In genomic region chr7:134892002-134892693, GRCh38 we compare ENCODE assay signal across 1 cellular context.
TF ChIP-seq lines count a peak whose summit lies in the region.

No MANE protein-coding gene starts in this region.

TF ChIP-seq in HepG2, 621 proteins besides CTCF, POLR2A, EP300 and RAD21 (continued from another document and continues in another):
- TF ChIP-seq, protein P1, sequence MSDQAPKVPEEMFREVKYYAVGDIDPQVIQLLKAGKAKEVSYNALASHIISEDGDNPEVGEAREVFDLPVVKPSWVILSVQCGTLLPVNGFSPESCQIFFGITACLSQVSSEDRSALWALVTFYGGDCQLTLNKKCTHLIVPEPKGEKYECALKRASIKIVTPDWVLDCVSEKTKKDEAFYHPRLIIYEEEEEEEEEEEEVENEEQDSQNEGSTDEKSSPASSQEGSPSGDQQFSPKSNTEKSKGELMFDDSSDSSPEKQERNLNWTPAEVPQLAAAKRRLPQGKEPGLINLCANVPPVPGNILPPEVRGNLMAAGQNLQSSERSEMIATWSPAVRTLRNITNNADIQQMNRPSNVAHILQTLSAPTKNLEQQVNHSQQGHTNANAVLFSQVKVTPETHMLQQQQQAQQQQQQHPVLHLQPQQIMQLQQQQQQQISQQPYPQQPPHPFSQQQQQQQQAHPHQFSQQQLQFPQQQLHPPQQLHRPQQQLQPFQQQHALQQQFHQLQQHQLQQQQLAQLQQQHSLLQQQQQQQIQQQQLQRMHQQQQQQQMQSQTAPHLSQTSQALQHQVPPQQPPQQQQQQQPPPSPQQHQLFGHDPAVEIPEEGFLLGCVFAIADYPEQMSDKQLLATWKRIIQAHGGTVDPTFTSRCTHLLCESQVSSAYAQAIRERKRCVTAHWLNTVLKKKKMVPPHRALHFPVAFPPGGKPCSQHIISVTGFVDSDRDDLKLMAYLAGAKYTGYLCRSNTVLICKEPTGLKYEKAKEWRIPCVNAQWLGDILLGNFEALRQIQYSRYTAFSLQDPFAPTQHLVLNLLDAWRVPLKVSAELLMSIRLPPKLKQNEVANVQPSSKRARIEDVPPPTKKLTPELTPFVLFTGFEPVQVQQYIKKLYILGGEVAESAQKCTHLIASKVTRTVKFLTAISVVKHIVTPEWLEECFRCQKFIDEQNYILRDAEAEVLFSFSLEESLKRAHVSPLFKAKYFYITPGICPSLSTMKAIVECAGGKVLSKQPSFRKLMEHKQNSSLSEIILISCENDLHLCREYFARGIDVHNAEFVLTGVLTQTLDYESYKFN (CRISPR knock-in tag; conservative IDR thresholded peaks at IDR 0.05): peak; percentile 87
- TF ChIP-seq WIZ (CRISPR knock-in tag; IDR thresholded peaks at IDR 0.05) (no peak), AHR (CRISPR knock-in tag; IDR thresholded peaks at IDR 0.05) (no peak), FOXC1 (CRISPR knock-in tag; IDR thresholded peaks at IDR 0.05; ENCODE audit: borderline replicate concordance) (no peak), SIX1 (CRISPR knock-in tag; IDR thresholded peaks at IDR 0.05; ENCODE audit: borderline replicate concordance) (peak; percentile 79; the same call in 1 of the 2 replicates), PREB (CRISPR knock-in tag; IDR thresholded peaks at IDR 0.05) (no peak), ZBTB3 (CRISPR knock-in tag; IDR thresholded peaks at IDR 0.05; ENCODE audit: borderline replicate concordance, low read depth) (no peak), PPARG (CRISPR knock-in tag; conservative IDR thresholded peaks at IDR 0.05) (peak; percentile 76), PHF8 (CRISPR knock-in tag; IDR thresholded peaks at IDR 0.05) (peak; percentile 27; the same call in 1 of the 2 replicates), RERE (CRISPR knock-in tag; IDR thresholded peaks at IDR 0.05; ENCODE audit: low read depth) (peak; percentile 54; the same call in 1 of the 2 replicates), PITX1 (CRISPR knock-in tag; IDR thresholded peaks at IDR 0.05) (peak; percentile 96), THAP7 (CRISPR knock-in tag; IDR thresholded peaks at IDR 0.05) (no peak), NFYC (CRISPR knock-in tag; IDR thresholded peaks at IDR 0.05) (0 out of 2 replicates have a peak, but pooled peaks have one; percentile 12), RARG (CRISPR knock-in tag; IDR thresholded peaks at IDR 0.05; ENCODE audit: low read depth) (no peak), BRD4 (CRISPR knock-in tag; IDR thresholded peaks at IDR 0.05) (0 out of 2 replicates have a peak, but pooled peaks have one; percentile 51), FOXK1 (CRISPR knock-in tag; IDR thresholded peaks at IDR 0.05; ENCODE audit: borderline replicate concordance, low read depth) (peak; percentile 53; the same call in 1 of the 2 replicates), POGZ (CRISPR knock-in tag; IDR thresholded peaks at IDR 0.05) (peak; percentile 19; the same call in 1 of the 2 replicates), KLF15 (CRISPR knock-in tag; IDR thresholded peaks at IDR 0.05; ENCODE audit: borderline replicate concordance) (no peak), ZSCAN5A (CRISPR knock-in tag; IDR thresholded peaks at IDR 0.05; ENCODE audit: borderline replicate concordance) (no peak), HMG20B (CRISPR knock-in tag; conservative IDR thresholded peaks at IDR 0.05) (peak; percentile 91), LCORL (IDR thresholded peaks at IDR 0.05) (peak; percentile 92), LCORL (CRISPR knock-in tag; IDR thresholded peaks at IDR 0.05) (peak; percentile 97), ZNF17 (CRISPR knock-in tag; IDR thresholded peaks at IDR 0.05) (no peak), ZNF256 (CRISPR knock-in tag; conservative IDR thresholded peaks at IDR 0.05) (0 out of 2 replicates have a peak, but pooled peaks have one; percentile 11), ZNF33A (CRISPR knock-in tag; IDR thresholded peaks at IDR 0.05; ENCODE audit: borderline replicate concordance) (no peak), SOX5 (CRISPR knock-in tag; IDR thresholded peaks at IDR 0.05; ENCODE audit: borderline replicate concordance) (peak; percentile 67), CREM (IDR thresholded peaks at IDR 0.05) (peak; percentile 63; the same call in 1 of the 2 replicates), CREM (CRISPR knock-in tag; IDR thresholded peaks at IDR 0.05) (no peak), TCF7 (IDR thresholded peaks at IDR 0.05; ENCODE audit: low read depth) (peak; percentile 25; the same call in 1 of the 2 replicates), GATAD2A (CRISPR knock-in tag; IDR thresholded peaks at IDR 0.05) (peak; percentile 87), SMC3 (IDR thresholded peaks at IDR 0.05; ENCODE audit: low read length) (no peak), ZNF513 (CRISPR knock-in tag; conservative IDR thresholded peaks at IDR 0.05) (no peak)
- TF ChIP-seq, protein P2, sequence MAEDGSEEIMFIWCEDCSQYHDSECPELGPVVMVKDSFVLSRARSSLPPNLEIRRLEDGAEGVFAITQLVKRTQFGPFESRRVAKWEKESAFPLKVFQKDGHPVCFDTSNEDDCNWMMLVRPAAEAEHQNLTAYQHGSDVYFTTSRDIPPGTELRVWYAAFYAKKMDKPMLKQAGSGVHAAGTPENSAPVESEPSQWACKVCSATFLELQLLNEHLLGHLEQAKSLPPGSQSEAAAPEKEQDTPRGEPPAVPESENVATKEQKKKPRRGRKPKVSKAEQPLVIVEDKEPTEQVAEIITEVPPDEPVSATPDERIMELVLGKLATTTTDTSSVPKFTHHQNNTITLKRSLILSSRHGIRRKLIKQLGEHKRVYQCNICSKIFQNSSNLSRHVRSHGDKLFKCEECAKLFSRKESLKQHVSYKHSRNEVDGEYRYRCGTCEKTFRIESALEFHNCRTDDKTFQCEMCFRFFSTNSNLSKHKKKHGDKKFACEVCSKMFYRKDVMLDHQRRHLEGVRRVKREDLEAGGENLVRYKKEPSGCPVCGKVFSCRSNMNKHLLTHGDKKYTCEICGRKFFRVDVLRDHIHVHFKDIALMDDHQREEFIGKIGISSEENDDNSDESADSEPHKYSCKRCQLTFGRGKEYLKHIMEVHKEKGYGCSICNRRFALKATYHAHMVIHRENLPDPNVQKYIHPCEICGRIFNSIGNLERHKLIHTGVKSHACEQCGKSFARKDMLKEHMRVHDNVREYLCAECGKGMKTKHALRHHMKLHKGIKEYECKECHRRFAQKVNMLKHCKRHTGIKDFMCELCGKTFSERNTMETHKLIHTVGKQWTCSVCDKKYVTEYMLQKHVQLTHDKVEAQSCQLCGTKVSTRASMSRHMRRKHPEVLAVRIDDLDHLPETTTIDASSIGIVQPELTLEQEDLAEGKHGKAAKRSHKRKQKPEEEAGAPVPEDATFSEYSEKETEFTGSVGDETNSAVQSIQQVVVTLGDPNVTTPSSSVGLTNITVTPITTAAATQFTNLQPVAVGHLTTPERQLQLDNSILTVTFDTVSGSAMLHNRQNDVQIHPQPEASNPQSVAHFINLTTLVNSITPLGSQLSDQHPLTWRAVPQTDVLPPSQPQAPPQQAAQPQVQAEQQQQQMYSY (CRISPR knock-in tag; IDR thresholded peaks at IDR 0.05): peak; percentile 81
- TF ChIP-seq, protein P3, sequence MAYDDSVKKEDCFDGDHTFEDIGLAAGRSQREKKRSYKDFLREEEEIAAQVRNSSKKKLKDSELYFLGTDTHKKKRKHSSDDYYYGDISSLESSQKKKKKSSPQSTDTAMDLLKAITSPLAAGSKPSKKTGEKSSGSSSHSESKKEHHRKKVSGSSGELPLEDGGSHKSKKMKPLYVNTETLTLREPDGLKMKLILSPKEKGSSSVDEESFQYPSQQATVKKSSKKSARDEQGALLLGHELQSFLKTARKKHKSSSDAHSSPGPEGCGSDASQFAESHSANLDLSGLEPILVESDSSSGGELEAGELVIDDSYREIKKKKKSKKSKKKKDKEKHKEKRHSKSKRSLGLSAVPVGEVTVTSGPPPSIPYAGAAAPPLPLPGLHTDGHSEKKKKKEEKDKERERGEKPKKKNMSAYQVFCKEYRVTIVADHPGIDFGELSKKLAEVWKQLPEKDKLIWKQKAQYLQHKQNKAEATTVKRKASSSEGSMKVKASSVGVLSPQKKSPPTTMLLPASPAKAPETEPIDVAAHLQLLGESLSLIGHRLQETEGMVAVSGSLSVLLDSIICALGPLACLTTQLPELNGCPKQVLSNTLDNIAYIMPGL (CRISPR knock-in tag; IDR thresholded peaks at IDR 0.05; ENCODE audit: borderline replicate concordance in 1 of 2, low read depth in 1 of 2): no peak
- TF ChIP-seq, protein P4, sequence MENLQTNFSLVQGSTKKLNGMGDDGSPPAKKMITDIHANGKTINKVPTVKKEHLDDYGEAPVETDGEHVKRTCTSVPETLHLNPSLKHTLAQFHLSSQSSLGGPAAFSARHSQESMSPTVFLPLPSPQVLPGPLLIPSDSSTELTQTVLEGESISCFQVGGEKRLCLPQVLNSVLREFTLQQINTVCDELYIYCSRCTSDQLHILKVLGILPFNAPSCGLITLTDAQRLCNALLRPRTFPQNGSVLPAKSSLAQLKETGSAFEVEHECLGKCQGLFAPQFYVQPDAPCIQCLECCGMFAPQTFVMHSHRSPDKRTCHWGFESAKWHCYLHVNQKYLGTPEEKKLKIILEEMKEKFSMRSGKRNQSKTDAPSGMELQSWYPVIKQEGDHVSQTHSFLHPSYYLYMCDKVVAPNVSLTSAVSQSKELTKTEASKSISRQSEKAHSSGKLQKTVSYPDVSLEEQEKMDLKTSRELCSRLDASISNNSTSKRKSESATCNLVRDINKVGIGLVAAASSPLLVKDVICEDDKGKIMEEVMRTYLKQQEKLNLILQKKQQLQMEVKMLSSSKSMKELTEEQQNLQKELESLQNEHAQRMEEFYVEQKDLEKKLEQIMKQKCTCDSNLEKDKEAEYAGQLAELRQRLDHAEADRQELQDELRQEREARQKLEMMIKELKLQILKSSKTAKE (CRISPR knock-in tag; IDR thresholded peaks at IDR 0.05; ENCODE audit: borderline replicate concordance): no peak
- TF ChIP-seq, protein P5, sequence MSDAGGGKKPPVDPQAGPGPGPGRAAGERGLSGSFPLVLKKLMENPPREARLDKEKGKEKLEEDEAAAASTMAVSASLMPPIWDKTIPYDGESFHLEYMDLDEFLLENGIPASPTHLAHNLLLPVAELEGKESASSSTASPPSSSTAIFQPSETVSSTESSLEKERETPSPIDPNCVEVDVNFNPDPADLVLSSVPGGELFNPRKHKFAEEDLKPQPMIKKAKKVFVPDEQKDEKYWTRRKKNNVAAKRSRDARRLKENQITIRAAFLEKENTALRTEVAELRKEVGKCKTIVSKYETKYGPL (CRISPR knock-in tag; IDR thresholded peaks at IDR 0.05): no peak
